ENCODE assay signal across 28 cellular contexts in genomic region chr9:128580731-128581130, GRCh38.
"Had no signal": no experiment of that assay in that cellular context is flagged by ENCODE, and none has a peak within 500 bp of the region (broad histone marks: within the 10 kb centered on the region; RNA-seq: fewer than 3 reads in every experiment).

No MANE protein-coding gene starts in this region.

- H3K9me3 Mint-ChIP-seq: naive thymus-derived CD8-positive, alpha-beta T cell; nephron; neural crest cell; stimulated activated naive CD8-positive, alpha-beta T cell treated with anti-CD3 and anti-CD28 coated beads, Interleukin-15, Interleukin-2, amounts not matched to agents 100 ng/mL and 50 ng/mL, for 24 hours; type B pancreatic cell had no signal

- DNase-seq: kidney; left colon; left lung; lower lobe of right lung; mammary epithelial cell; mesenchymal stem cell; naive thymus-derived CD8-positive, alpha-beta T cell; nucleus accumbens; pancreas; retina; right cardiac atrium; stimulated activated CD4-positive, alpha-beta T cell treated with anti-CD3 and anti-CD28 coated beads, Interleukin-12 subunit alpha, Interleukin-12 subunit beta, amount 100 ng/mL, for 4 hours; stimulated activated CD4-positive, alpha-beta T cell treated with anti-CD3 and anti-CD28 coated beads, Interleukin-15, amount 100 ng/mL, for 24 hours; stimulated activated CD4-positive, alpha-beta T cell treated with anti-CD3 and anti-CD28 coated beads, Interleukin-2, amount 100 ng/mL, for 24 hours; stimulated activated CD4-positive, alpha-beta T cell treated with anti-CD3 and anti-CD28 coated beads, Interleukin-4, amount 100 ng/mL, for 1 hour; stimulated activated naive CD4-positive, alpha-beta T cell; tibial artery; uterus had no signal

- H3K27me3 ChIP-seq: left lung, pancreas, suprapubic skin, tibial artery, uterus had no signal

- H3K4me1 Mint-ChIP-seq: naive thymus-derived CD8-positive, alpha-beta T cell; nephron; neural crest cell had no signal

- H3K36me3 ChIP-seq: uterus had no signal

- H3K4me3 Mint-ChIP-seq: naive thymus-derived CD8-positive, alpha-beta T cell; nephron; neural crest cell; stimulated activated naive CD8-positive, alpha-beta T cell treated with anti-CD3 and anti-CD28 coated beads, Interleukin-15, Interleukin-2, amounts not matched to agents 100 ng/mL and 50 ng/mL, for 24 hours; type B pancreatic cell had no signal

- H3K9me3 ChIP-seq: left lung, lower lobe of right lung, pancreas, prostate gland, suprapubic skin, thoracic aorta, tibial artery, uterus had no signal

- H3K27me3 Mint-ChIP-seq: naive thymus-derived CD8-positive, alpha-beta T cell; stimulated activated naive CD8-positive, alpha-beta T cell treated with anti-CD3 and anti-CD28 coated beads, Interleukin-15, Interleukin-2, amounts not matched to agents 100 ng/mL and 50 ng/mL, for 24 hours; type B pancreatic cell had no signal

- H3K4me1 ChIP-seq: lower lobe of right lung, pancreas, prostate gland, uterus had no signal

- FAIRE-seq: islet of Langerhans had no signal

- H3K27ac ChIP-seq: left lung, lower lobe of right lung, pancreas, prostate gland, skin epidermis, suprapubic skin, thoracic aorta, tibial artery, uterus had no signal

- H3K27ac Mint-ChIP-seq: nephron; stimulated activated naive CD8-positive, alpha-beta T cell treated with anti-CD3 and anti-CD28 coated beads, Interleukin-15, Interleukin-2, amounts not matched to agents 100 ng/mL and 50 ng/mL, for 24 hours; type B pancreatic cell had no signal

- ATAC-seq: left colon; left lung; lower lobe of right lung; naive thymus-derived CD8-positive, alpha-beta T cell; pancreas; right cardiac atrium; sciatic nerve had no signal

- H3K4me3 ChIP-seq: left lung, lower lobe of right lung, pancreas, prostate gland, skin epidermis, suprapubic skin, thoracic aorta, tibial artery, uterus had no signal
